Comparison of ENCODE assay signal across 11 cellular contexts in the genomic region with DNA sequence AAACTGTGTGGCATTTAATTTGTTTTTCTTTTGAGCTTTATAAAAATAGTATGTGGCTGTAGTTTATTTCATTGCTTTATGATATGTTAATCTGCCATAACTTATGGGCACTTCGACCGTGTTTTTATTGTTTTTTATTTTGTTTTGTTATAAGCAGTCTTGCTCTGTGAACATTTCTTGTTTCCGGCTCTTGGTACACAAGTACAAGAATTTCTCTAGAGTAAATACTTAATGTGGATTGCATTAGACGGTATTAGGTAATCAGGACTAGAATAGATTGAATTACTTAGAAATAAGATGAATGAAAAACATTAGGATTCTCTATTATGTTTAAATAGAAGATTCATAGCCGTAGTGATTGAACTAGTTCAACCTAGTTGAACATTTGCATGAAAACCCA. TPM values are rescaled to one million over a fixed set of nuclear protein-coding genes. Genes with fewer than 3 reads are reported as not detected.
DNase-seq lines count a peak whose midpoint lies in the region; ATAC-seq, FAIRE-seq and TF ChIP-seq lines count a peak whose summit lies in the region.
"Had no signal": no experiment of that assay in that cellular context is flagged by ENCODE, and none has a peak within 500 bp of the region (broad histone marks: within the 10 kb centered on the region; RNA-seq: fewer than 3 reads in every experiment).

No MANE protein-coding gene starts in this region.

- no peak for TF ChIP-seq EP300 in K562 (IDR thresholded peaks at IDR 0.05; ENCODE audit: low read length)

- H3K9me1 ChIP-seq in K562 (ENCODE audit: control insufficient read depth, insufficient read depth, low read length) = no peaks in the 10 kb centered on the region

- H3K36me3 ChIP-seq in BLaER1 (no peaks in the 10 kb centered on the region), K562 (ENCODE audit: control insufficient read depth, insufficient read depth, low read length) (no peaks in the 10 kb centered on the region), mucosa of rectum (ENCODE audit: control insufficient read depth in 2 of 2, insufficient read depth in 2 of 2, low read length in 2 of 2) (no peaks in the 10 kb centered on the region)

- H3K4me3 ChIP-seq in BLaER1 (peak overlapping the region; percentile 82), K562 (peak overlapping the region; percentile 85), mucosa of rectum (ENCODE audit: low read length in 2 of 2) (peak overlapping the region; percentile 28 to 81), lower leg skin (ENCODE audit: low read depth, poor library complexity, severe bottlenecking) (no peak overlapping the region)

- no peak for TF ChIP-seq RAD21 in K562 (CRISPR knock-in tag; conservative IDR thresholded peaks at IDR 0.05 in 1 of 2, IDR thresholded peaks at IDR 0.05 in 1 of 2)

- no peak for TF ChIP-seq POLR2A in K562 (conservative IDR thresholded peaks at IDR 0.05)
- TF ChIP-seq POLR2A in lower leg skin (IDR thresholded peaks at IDR 0.05) = no peak

- H3K27me3 ChIP-seq in BLaER1 (peaks cover 3% of the 10 kb centered on the region; the same call in 1 of the 2 replicates), K562 (ENCODE audit: control insufficient read depth in 2 of 2, insufficient read depth in 2 of 2, low read length in 2 of 2) (no peaks in the 10 kb centered on the region), mucosa of rectum (ENCODE audit: control insufficient read depth in 2 of 2, insufficient read depth in 2 of 2, low read length in 2 of 2) (no peaks in the 10 kb centered on the region)

- FAIRE-seq in K562 (lab: Jason Lieb, UNC) = no peak
- FAIRE-seq: G401.6 had no signal

- DNase-seq in HT-29 (ENCODE audit: low spot score) (peak; percentile 30), K562 (ENCODE audit: extremely low read depth in 1 of 4, low spot score in 3 of 4) (no peak), HPDE6-E6E7 (ENCODE audit: extremely low spot score) (no peak), NCI-H82 treated with DMSO at 0.1 percent for 48 hours (lab: John Stamatoyannopoulos, UW; ENCODE audit: unreplicated experiment) (no peak), ACHN (no peak), lower leg skin (ENCODE audit: low spot score in 2 of 2) (no peak)
- DNase-seq: cerebellar nuclear complex, HCEC 1CT had no signal

- TF ChIP-seq CTCF in K562 (IDR thresholded peaks at IDR 0.05 in 2 of 3, conservative IDR thresholded peaks at IDR 0.05 in 1 of 3; ENCODE audit: insufficient read depth in 2 of 3, low read depth in 1 of 3, low read length in 3 of 3) (no peak), lower leg skin (IDR thresholded peaks at IDR 0.05) (no peak)

- no peak overlapping the region for H2AFZ ChIP-seq in K562 (ENCODE audit: low read depth, low read length)

- H3K9me3 ChIP-seq in BLaER1 (0 out of 2 replicates have a peak, but pooled peaks cover 3% of the 10 kb centered on the region), K562 (replicated peaks; ENCODE audit: control insufficient read depth, insufficient read depth, low read depth, low read length) (no peaks in the 10 kb centered on the region), mucosa of rectum (ENCODE audit: control insufficient read depth in 2 of 2, low read length in 2 of 2) (no peaks in the 10 kb centered on the region)

- ATAC-seq in K562 = no peak

- CTCF ChIA-PET in K562 (lab: Yijun Ruan, JAX; ENCODE audit: low intra/inter-chr PET ratio) = no interaction called here

- TSS peak; percentile 37 for BruUV-seq in K562 (replicated peaks; lab: Mats Ljungman, UMichigan)

- 3% methylated on average over 5 of the region's 5 CpGs for WGBS in K562 (ENCODE audit: insufficient coverage, low coverage, missing lambda C conversion rate)
- 36 to 39% methylated on average over 5 of the region's 5 CpGs for WGBS in lower leg skin, 2 donors

- H3K4me2 ChIP-seq in BLaER1 (peak overlapping the region; percentile 84), K562 (ENCODE audit: insufficient read depth, low read length) (peak overlapping the region; percentile 81)

- peaks cover 67% of the 10 kb centered on the region for H3K79me2 ChIP-seq in K562 (ENCODE audit: control insufficient read depth, insufficient read depth, low read length)

- in situ Hi-C loops in K562 (cut with MboI) (no loop called here), ACHN (cut with HindIII; ENCODE audit: low pct_ligation_motif_present, low pct_unique_long_range_greater_than_20kb, low sequenced_read_pairs) (no loop called here)

- H3K27ac ChIP-seq in BLaER1 = no peak overlapping the region
- H3K27ac ChIP-seq in K562 (ENCODE audit: extremely low read depth, low read depth, low read length) = peak overlapping the region; percentile 95; the same call in 2 of the 3 replicates
- H3K27ac ChIP-seq in mucosa of rectum (ENCODE audit: low read depth in 2 of 2, low read length in 2 of 2) = no peak overlapping the region

- peaks cover 67% of the 10 kb centered on the region for H4K20me1 ChIP-seq in BLaER1
- H4K20me1 ChIP-seq in K562 (replicated peaks; ENCODE audit: control insufficient read depth, insufficient read depth, low read length) = 0 out of 2 replicates have a peak, but pooled peaks cover 5% of the 10 kb centered on the region

- POLR2A ChIA-PET in K562 (lab: Yijun Ruan, JAX) = interaction anchor here (0.6 to 4.2 kb wide), 3 partner anchors 10 to 180 kb away, joined by 3 to 27 read pairs (median 4); no protein-coding TSS in a partner anchor

- H3K4me1 ChIP-seq in BLaER1 (peaks cover 37% of the 10 kb centered on the region), K562 (replicated peaks in 1 of 2; ENCODE audit: control insufficient read depth in 2 of 2, insufficient read depth in 2 of 2, low read length in 2 of 2) (peaks cover 9 to 12% of the 10 kb centered on the region in 2 experiments; a peak in 4 of 5 replicates), mucosa of rectum (ENCODE audit: control insufficient read depth in 2 of 2, insufficient read depth in 2 of 2, low read length in 2 of 2) (peaks cover 21 to 25% of the 10 kb centered on the region in 2 donors)

- H3K9ac ChIP-seq in BLaER1 = no peak overlapping the region
- peak overlapping the region in 1 of 2 experiments; percentile 91; a peak in 2 of 4 replicates for H3K9ac ChIP-seq in K562 (ENCODE audit: insufficient read depth in 1 of 2, low read depth in 2 of 2, low read length in 2 of 2)
- peak overlapping the region; percentile 38 to 95 for H3K9ac ChIP-seq in mucosa of rectum (ENCODE audit: low read depth in 1 of 2, low read length in 2 of 2)

- intact Hi-C loops in K562 (cut with micrococcal nuclease) (loop anchor here (2.0 to 5.0 kb wide), 2 partner anchors 93 to 111 kb away; no protein-coding TSS in a partner anchor), lower leg skin (cut with DNase I; ENCODE audit: low total_unique reads) (no loop called here)

TF ChIP-seq in K562, 482 proteins besides CTCF, POLR2A, EP300 and RAD21 (continues in another document):
- peak; percentile 12; the same call in 1 of the 2 replicates for TF ChIP-seq RBFOX2 (IDR thresholded peaks at IDR 0.05; ENCODE audit: low read depth, low read length)
- TF ChIP-seq POLR2H (tag; IDR thresholded peaks at IDR 0.05; ENCODE audit: low read depth) = 0 out of 2 replicates have a peak, but pooled peaks have one; percentile 9
- TF ChIP-seq KAT8 (IDR thresholded peaks at IDR 0.05; ENCODE audit: low read depth) = 0 out of 2 replicates have a peak, but pooled peaks have one; percentile 31
- TF ChIP-seq NR2C1 (IDR thresholded peaks at IDR 0.05) = no peak
- no peak for TF ChIP-seq NR2C1 (tag; IDR thresholded peaks at IDR 0.05)

RNA-seq across cellular contexts. Expression of a gene that starts 2.1 kb away (rescaled TPM):
- total RNA-seq in HT-29 (2014; rRNA removed; shearing (Covaris generic)) = 113 and 129 TPM in 2 replicates
- 51.9 and 140 TPM in 2 replicates for total RNA-seq in K562 (2011; cell fraction: chromatin; rRNA removed; ENCODE audit: low replicate concordance)
- 35.2 and 52.0 TPM in 2 replicates for total RNA-seq in K562 (2011; cell fraction: nucleolus; rRNA removed)
- 123 and 192 TPM in 2 replicates for total RNA-seq in K562 (2011; cell fraction: nucleoplasm; rRNA removed)
- total RNA-seq in K562 (2014; rRNA removed) = 99.5 and 142 TPM in 2 replicates
- total RNA-seq in K562 (2014; rRNA removed; fragmentation: Illumina TruSeq; extraction: Trizol) = 88.7 and 105 TPM in 2 replicates
- 90.3 TPM in 2 replicates for total RNA-seq in K562 (2015; rRNA removed; fragmentation: Illumina TruSeq; extraction: Trizol)
- total RNA-seq in K562 (2021) = 53.9 and 58.7 TPM in 2 replicates
- 206 and 207 TPM in 2 replicates for polyA plus RNA-seq in K562 (2011; rRNA removed)
- polyA plus RNA-seq in K562 (2011; cell fraction: cytosol; rRNA removed) = 120 and 168 TPM in 2 replicates
- 64.7 and 97.9 TPM in 2 replicates for polyA plus RNA-seq in K562 (2011; cell fraction: nucleus; rRNA removed)
- polyA plus RNA-seq in K562 (2012) = 64.3 and 76.6 TPM in 2 replicates
- polyA plus RNA-seq in K562 (2014; fragmentation: Illumina TruSeq; extraction: Trizol) = 86.1 and 92.2 TPM in 2 replicates
- polyA plus RNA-seq in K562 (2014; fragmentation: Nextera tagmentation; extraction: Ambion mirVana) = 10 to 100 TPM; 82.1 to 93.8 TPM
- polyA plus RNA-seq in K562 (2014; rRNA removed) = 88.9 and 113 TPM in 2 replicates
- 145 and 181 TPM in 2 replicates for polyA minus RNA-seq in K562 (2011; rRNA and poly(A)+ RNA removed)
- 69.8 and 79.2 TPM in 2 replicates for polyA minus RNA-seq in K562 (2011; cell fraction: cytosol; rRNA and poly(A)+ RNA removed)
- 39.3 and 63.2 TPM in 2 replicates for polyA minus RNA-seq in K562 (2011; cell fraction: nucleus; rRNA and poly(A)+ RNA removed)
- 100 to 1,000 TPM in 3 of 4 donors, 10 to 100 TPM in 1; 95.6 to 139 (median 107) TPM for total RNA-seq in lower leg skin
